Comparison of ENCODE assay signal across 8 cellular contexts in the genomic region with DNA sequence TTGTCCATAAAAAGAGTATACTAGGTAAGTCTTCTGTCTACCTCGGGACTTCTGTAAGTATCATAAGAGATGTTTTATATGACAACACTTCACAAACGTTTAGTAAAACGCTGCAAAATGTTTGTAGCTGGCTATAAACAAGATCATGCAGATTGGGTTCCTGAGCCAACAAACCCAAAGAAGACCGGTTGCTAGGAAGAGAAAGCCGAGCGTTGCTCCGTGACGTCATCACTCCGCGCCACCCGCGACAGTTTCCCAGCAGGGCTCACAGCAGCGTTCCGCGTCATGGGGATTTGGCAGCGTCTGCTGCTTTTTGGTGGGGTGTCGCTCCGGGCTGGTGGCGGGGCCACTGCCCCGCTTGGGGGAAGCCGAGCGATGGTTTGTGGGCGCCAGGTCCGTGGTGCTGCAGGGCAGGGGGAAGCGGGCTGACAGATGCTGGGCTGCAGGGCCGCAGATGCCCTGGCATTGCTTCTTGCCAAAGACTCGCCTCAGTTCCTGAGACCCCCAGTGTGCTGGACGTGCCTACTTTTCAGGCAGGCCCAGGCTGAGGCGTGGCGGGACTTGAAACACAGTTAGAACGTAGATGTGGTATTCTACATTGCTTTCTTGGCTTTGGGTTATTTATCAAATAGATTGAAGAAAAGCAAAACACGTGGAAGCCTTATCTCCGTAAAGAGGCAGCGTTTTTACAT. TPM values are rescaled to one million over a fixed set of nuclear protein-coding genes. Genes with fewer than 3 reads are reported as not detected.
DNase-seq lines count a peak whose midpoint lies in the region; ATAC-seq and TF ChIP-seq lines count a peak whose summit lies in the region.

A gene with protein sequence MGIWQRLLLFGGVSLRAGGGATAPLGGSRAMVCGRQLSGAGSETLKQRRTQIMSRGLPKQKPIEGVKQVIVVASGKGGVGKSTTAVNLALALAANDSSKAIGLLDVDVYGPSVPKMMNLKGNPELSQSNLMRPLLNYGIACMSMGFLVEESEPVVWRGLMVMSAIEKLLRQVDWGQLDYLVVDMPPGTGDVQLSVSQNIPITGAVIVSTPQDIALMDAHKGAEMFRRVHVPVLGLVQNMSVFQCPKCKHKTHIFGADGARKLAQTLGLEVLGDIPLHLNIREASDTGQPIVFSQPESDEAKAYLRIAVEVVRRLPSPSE (plus strand): TSS at position 250 of the 692 bp plus-strand sequence. CDS start 36 bp downstream, at position 286.

- peak; percentile 23; the same call in 1 of the 2 replicates for TF ChIP-seq EP300 in Ishikawa (IDR thresholded peaks at IDR 0.05; ENCODE audit: borderline replicate concordance)

- intact Hi-C loops in PC-3 (cut with micrococcal nuclease) = no loop called here

- peak within 1 kb of the TSS; percentile 96 for H2AFZ ChIP-seq in PC-3 (ENCODE audit: low read length)

- peak within 1 kb of the TSS; percentile 86 for H3K9ac ChIP-seq in PC-3 (ENCODE audit: low read length)
- H3K9ac ChIP-seq in muscle layer of colon (ENCODE audit: low read length) = peak within 1 kb of the TSS; percentile 77

- no peaks in the 10 kb centered on the region for H3K9me2 ChIP-seq in PC-3 (replicated peaks; ENCODE audit: low read length)

- CTCF ChIA-PET in PC-3 (lab: Charles Lee) = no interaction called here

- no peak for TF ChIP-seq CTCF in PC-3 (conservative IDR thresholded peaks at IDR 0.05; ENCODE audit: low read depth, low read length)

- peaks cover 11% of the 10 kb centered on the region for H3K27me3 Mint-ChIP-seq in activated T-cell treated with anti-CD3 and anti-CD28 coated beads, Interleukin-2, amount 50 U/mL, for 24 hours

- no peaks in the 10 kb centered on the region for H3K9me3 Mint-ChIP-seq in activated T-cell treated with anti-CD3 and anti-CD28 coated beads, Interleukin-2, amount 50 U/mL, for 24 hours

- H4K20me1 ChIP-seq in PC-3 (ENCODE audit: low read length) = no peaks in the 10 kb centered on the region

- peak within 1 kb of the TSS; percentile 89 for H3K4me2 ChIP-seq in PC-3 (ENCODE audit: low read length)

- peaks cover 38% of the 10 kb centered on the region for H3K4me1 Mint-ChIP-seq in activated T-cell treated with anti-CD3 and anti-CD28 coated beads, Interleukin-2, amount 50 U/mL, for 24 hours (ENCODE audit: low read depth)

- peak within 1 kb of the TSS; percentile 93 for H3K4me3 Mint-ChIP-seq in activated T-cell treated with anti-CD3 and anti-CD28 coated beads, Interleukin-2, amount 50 U/mL, for 24 hours

- ATAC-seq in GM21576 (IDR thresholded peaks at IDR 0.05; ENCODE audit: unreplicated experiment) (peak; percentile 95), PC-3 (peak; percentile 86), esophagus mucosa (peak; percentile 95)

- peaks cover 27% of the 10 kb centered on the region for H3K36me3 Mint-ChIP-seq in activated T-cell treated with anti-CD3 and anti-CD28 coated beads, Interleukin-2, amount 50 U/mL, for 24 hours (ENCODE audit: low read depth)

- H3K36me3 ChIP-seq in PC-3 (ENCODE audit: low read depth, low read length) (no peaks in the 10 kb centered on the region), muscle layer of colon (ENCODE audit: insufficient read depth, low read length) (no peaks in the 10 kb centered on the region)

- H3K9me3 ChIP-seq in PC-3 (ENCODE audit: low read length) (no peaks in the 10 kb centered on the region), muscle layer of colon (ENCODE audit: low read length) (no peaks in the 10 kb centered on the region)

- no peaks in the 10 kb centered on the region for H3F3A ChIP-seq in PC-3 (ENCODE audit: low read length, unreplicated experiment)

- H3K27ac ChIP-seq in PC-3 (ENCODE audit: low read length) (peak within 1 kb of the TSS; percentile 4; the same call in 1 of the 2 replicates), muscle layer of colon (ENCODE audit: low read depth, low read length) (peak within 1 kb of the TSS; percentile 88)

- no peak for TF ChIP-seq RAD21 in Ishikawa (IDR thresholded peaks at IDR 0.05; ENCODE audit: low read depth)

- H3K4me3 ChIP-seq in PC-3 (ENCODE audit: low read length) = peak within 1 kb of the TSS; percentile 76
- peak within 1 kb of the TSS; percentile 75 to 87 for H3K4me3 ChIP-seq in muscle layer of colon (ENCODE audit: low read depth in 1 of 2, low read length in 2 of 2)

- peaks cover 13% of the 10 kb centered on the region for H3K79me2 ChIP-seq in PC-3 (ENCODE audit: low read length)

- no peaks in the 10 kb centered on the region for H3K27me3 ChIP-seq in PC-3 (ENCODE audit: low read length)
- no peaks in the 10 kb centered on the region for H3K27me3 ChIP-seq in muscle layer of colon (ENCODE audit: control insufficient read depth in 1 of 2, insufficient read depth in 2 of 2, low read length in 2 of 2)

- DNase-seq in DMS114 treated with DMSO at 0.1 percent for 48 hours (lab: John Stamatoyannopoulos, UW; ENCODE audit: unreplicated experiment) (peak; percentile 88), PC-3 (peak; percentile 97)
- peak; percentile 98 for DNase-seq in activated T-cell treated with anti-CD3 and anti-CD28 coated beads, Interleukin-2, amount 50 U/mL, for 24 hours
- peak; percentile 95 for DNase-seq in stimulated activated CD8-positive, alpha-beta memory T cell treated with anti-CD3 and anti-CD28 coated beads, Interleukin-7, amount 100 ng/mL, for 24 hours (ENCODE audit: low read depth)

- peaks cover 17% of the 10 kb centered on the region; the same call in 1 of the 2 replicates for H3K4me1 ChIP-seq in PC-3 (ENCODE audit: insufficient read depth, low read length)
- peaks cover 7% of the 10 kb centered on the region for H3K4me1 ChIP-seq in muscle layer of colon (ENCODE audit: insufficient read depth, low read length)

- BruUV-seq in PC-3 (replicated peaks; lab: Mats Ljungman, UMichigan) = TSS peak; percentile 71

- POLR2A ChIA-PET in PC-3 (lab: Charles Lee; ENCODE audit: unreplicated experiment) = no interaction called here

- peak within 1 kb of the TSS; percentile 97 for H3K27ac Mint-ChIP-seq in activated T-cell treated with anti-CD3 and anti-CD28 coated beads, Interleukin-2, amount 50 U/mL, for 24 hours

TF ChIP-seq in Ishikawa, 13 proteins besides CTCF, POLR2A, EP300 and RAD21:
- peak; percentile 93 for TF ChIP-seq CREB1 (IDR thresholded peaks at IDR 0.05; ENCODE audit: low read depth)
- no peak; the same call in 1 of the 2 replicates for TF ChIP-seq TEAD4 (IDR thresholded peaks at IDR 0.05)
- TF ChIP-seq MAX (IDR thresholded peaks at IDR 0.05) = peak; percentile 64
- peak; percentile 77 for TF ChIP-seq NFIC (IDR thresholded peaks at IDR 0.05)
- TF ChIP-seq TCF12 (IDR thresholded peaks at IDR 0.05; ENCODE audit: low read depth) = peak; percentile 65
- TF ChIP-seq YY1 (IDR thresholded peaks at IDR 0.05; ENCODE audit: low read depth) = peak; percentile 69
- peak; percentile 57; the same call in 1 of the 2 replicates for TF ChIP-seq ZBTB7A (IDR thresholded peaks at IDR 0.05; ENCODE audit: low read depth)
- TF ChIP-seq TAF1 (IDR thresholded peaks at IDR 0.05; ENCODE audit: low read depth) = peak; percentile 75
- TF ChIP-seq CEBPB (IDR thresholded peaks at IDR 0.05) = no peak
- 0 out of 2 replicates have a peak, but pooled peaks have one; percentile 32 for TF ChIP-seq FOXM1 (IDR thresholded peaks at IDR 0.05; ENCODE audit: borderline replicate concordance, low read depth)
- no peak for TF ChIP-seq EGR1 (IDR thresholded peaks at IDR 0.05)
- TF ChIP-seq USF1 (IDR thresholded peaks at IDR 0.05) = no peak
- TF ChIP-seq, protein P1, sequence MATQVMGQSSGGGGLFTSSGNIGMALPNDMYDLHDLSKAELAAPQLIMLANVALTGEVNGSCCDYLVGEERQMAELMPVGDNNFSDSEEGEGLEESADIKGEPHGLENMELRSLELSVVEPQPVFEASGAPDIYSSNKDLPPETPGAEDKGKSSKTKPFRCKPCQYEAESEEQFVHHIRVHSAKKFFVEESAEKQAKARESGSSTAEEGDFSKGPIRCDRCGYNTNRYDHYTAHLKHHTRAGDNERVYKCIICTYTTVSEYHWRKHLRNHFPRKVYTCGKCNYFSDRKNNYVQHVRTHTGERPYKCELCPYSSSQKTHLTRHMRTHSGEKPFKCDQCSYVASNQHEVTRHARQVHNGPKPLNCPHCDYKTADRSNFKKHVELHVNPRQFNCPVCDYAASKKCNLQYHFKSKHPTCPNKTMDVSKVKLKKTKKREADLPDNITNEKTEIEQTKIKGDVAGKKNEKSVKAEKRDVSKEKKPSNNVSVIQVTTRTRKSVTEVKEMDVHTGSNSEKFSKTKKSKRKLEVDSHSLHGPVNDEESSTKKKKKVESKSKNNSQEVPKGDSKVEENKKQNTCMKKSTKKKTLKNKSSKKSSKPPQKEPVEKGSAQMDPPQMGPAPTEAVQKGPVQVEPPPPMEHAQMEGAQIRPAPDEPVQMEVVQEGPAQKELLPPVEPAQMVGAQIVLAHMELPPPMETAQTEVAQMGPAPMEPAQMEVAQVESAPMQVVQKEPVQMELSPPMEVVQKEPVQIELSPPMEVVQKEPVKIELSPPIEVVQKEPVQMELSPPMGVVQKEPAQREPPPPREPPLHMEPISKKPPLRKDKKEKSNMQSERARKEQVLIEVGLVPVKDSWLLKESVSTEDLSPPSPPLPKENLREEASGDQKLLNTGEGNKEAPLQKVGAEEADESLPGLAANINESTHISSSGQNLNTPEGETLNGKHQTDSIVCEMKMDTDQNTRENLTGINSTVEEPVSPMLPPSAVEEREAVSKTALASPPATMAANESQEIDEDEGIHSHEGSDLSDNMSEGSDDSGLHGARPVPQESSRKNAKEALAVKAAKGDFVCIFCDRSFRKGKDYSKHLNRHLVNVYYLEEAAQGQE (IDR thresholded peaks at IDR 0.05; ENCODE audit: low read depth) = no peak

RNA-seq across cellular contexts. Expression of the gene that starts here (rescaled TPM):
- 9.0 and 14.9 TPM in 2 replicates for total RNA-seq in PC-3 (2014; rRNA removed)
- 6.8 TPM for total RNA-seq in esophagus mucosa

Comparison
In these comparisons a context has a peak if more than half of its experiments do, and no peak if none do; other contexts are left out.
1. Peak in every context shown above with its lines: DNase-seq, ATAC-seq, H3K4me3 ChIP-seq and H3K27ac ChIP-seq.